10 cellular contexts compared by ENCODE assay signal in the genomic region with DNA sequence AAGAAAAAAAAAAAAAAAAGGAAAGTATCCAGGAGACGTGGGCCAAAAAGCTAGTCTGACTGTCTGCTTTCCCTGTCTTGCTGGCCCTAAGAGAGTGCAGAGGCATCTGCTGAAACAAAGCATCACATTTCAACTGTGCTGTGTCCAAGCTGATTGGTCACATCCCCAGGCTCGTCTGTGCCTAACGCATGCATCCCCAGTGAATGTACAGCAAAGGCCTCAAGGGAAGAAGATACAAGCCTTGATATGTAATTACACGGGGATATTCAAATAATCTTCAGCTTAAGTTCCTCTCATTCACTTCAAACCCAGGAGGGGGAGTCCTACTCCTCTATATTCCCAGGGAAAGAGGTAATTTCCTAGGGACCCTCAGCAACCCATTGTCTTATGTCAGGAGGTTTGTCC. TPM values are rescaled to one million over a fixed set of nuclear protein-coding genes. Genes with fewer than 3 reads are reported as not detected.
DNase-seq lines count a peak whose midpoint lies in the region; ATAC-seq and TF ChIP-seq lines count a peak whose summit lies in the region.
"Had no signal": no experiment of that assay in that cellular context is flagged by ENCODE, and none has a peak within 500 bp of the region (broad histone marks: within the 10 kb centered on the region; RNA-seq: fewer than 3 reads in every experiment).

No MANE protein-coding gene starts in this region.

- intact Hi-C loops in activated CD8-positive, alpha-beta T cell treated with anti-CD3 and anti-CD28 coated beads for 36 hours (cut with micrococcal nuclease): no loop called here
- intact Hi-C loops in sigmoid colon (cut with DNase I): no loop called here

- no peaks in the 10 kb centered on the region for H3K27me3 Mint-ChIP-seq in activated CD8-positive, alpha-beta T cell treated with anti-CD3 and anti-CD28 coated beads for 36 hours

- H2BK12ac ChIP-seq in mesenchymal stem cell (ENCODE audit: low read length in 2 of 2): no peak overlapping the region

- H3K9me3 Mint-ChIP-seq in activated CD8-positive, alpha-beta T cell treated with anti-CD3 and anti-CD28 coated beads for 36 hours: no peaks in the 10 kb centered on the region

- ATAC-seq in activated CD8-positive, alpha-beta T cell treated with anti-CD3 and anti-CD28 coated beads for 36 hours: no peak
- ATAC-seq: left lung had no signal

- no peak overlapping the region for H2BK120ac ChIP-seq in mesenchymal stem cell (ENCODE audit: low read depth, low read length)

- no peak overlapping the region for H3K18ac ChIP-seq in mesenchymal stem cell (ENCODE audit: low read depth in 1 of 2, low read length in 2 of 2)

- peaks cover 73% of the 10 kb centered on the region for H3K4me1 Mint-ChIP-seq in activated CD8-positive, alpha-beta T cell treated with anti-CD3 and anti-CD28 coated beads for 36 hours (ENCODE audit: low read depth)

- no peaks in the 10 kb centered on the region for H3K9me3 ChIP-seq in mesenchymal stem cell (ENCODE audit: control insufficient read depth, low read length)
- H3K9me3 ChIP-seq in sigmoid colon: no peaks in the 10 kb centered on the region
- H3K9me3 ChIP-seq: left lung had no signal

- CTCF ChIA-PET in activated CD8-positive, alpha-beta T cell treated with anti-CD3 and anti-CD28 coated beads for 36 hours (lab: Charles Lee): interaction anchor here (1.3 to 1.5 kb wide), 2 partner anchors 10 to 145 kb away, joined by 3 to 5 read pairs; no protein-coding TSS in a partner anchor

- no peaks in the 10 kb centered on the region for H3K36me3 ChIP-seq in mesenchymal stem cell (ENCODE audit: control insufficient read depth in 1 of 2, insufficient read depth in 2 of 2, low read depth in 1 of 2, low read length in 2 of 2)
- no peaks in the 10 kb centered on the region for H3K36me3 ChIP-seq in sigmoid colon
- H3K36me3 ChIP-seq: left lung had no signal

- H3K79me1 ChIP-seq in mesenchymal stem cell (replicated peaks; ENCODE audit: low read length, poor library complexity, severe bottlenecking): no peaks in the 10 kb centered on the region

- peaks cover 27% of the 10 kb centered on the region for H3K36me3 Mint-ChIP-seq in activated CD8-positive, alpha-beta T cell treated with anti-CD3 and anti-CD28 coated beads for 36 hours (ENCODE audit: low read depth)

- H4K91ac ChIP-seq in mesenchymal stem cell (ENCODE audit: low read length): no peak overlapping the region

- POLR2A ChIA-PET in activated CD8-positive, alpha-beta T cell treated with anti-CD3 and anti-CD28 coated beads for 36 hours (lab: Charles Lee): interaction anchor here (0.6 to 0.9 kb wide), 2 partner anchors 20 to 129 kb away, joined by 3 to 4 read pairs; no protein-coding TSS in a partner anchor

- H2AK5ac ChIP-seq in mesenchymal stem cell (ENCODE audit: low read length, severe bottlenecking): no peak overlapping the region

- no peak overlapping the region for H2BK5ac ChIP-seq in mesenchymal stem cell (ENCODE audit: low read depth, low read length, poor library complexity, severe bottlenecking)

- no peak overlapping the region for H3K14ac ChIP-seq in mesenchymal stem cell (ENCODE audit: low read length in 2 of 2)

- H3K4me3 ChIP-seq in mesenchymal stem cell (ENCODE audit: insufficient read depth in 1 of 2, low read depth in 1 of 2, low read length in 2 of 2) (no peak overlapping the region), sigmoid colon (no peak overlapping the region)
- H3K4me3 ChIP-seq: left lung had no signal

- no peak overlapping the region for H3K4ac ChIP-seq in mesenchymal stem cell (ENCODE audit: low read depth in 1 of 2, low read length in 2 of 2)

- H2BK15ac ChIP-seq in mesenchymal stem cell (ENCODE audit: low read depth, poor library complexity, severe bottlenecking): no peak overlapping the region

- no peak overlapping the region for H2AFZ ChIP-seq in mesenchymal stem cell (ENCODE audit: low read depth, low read length)

- no peak for TF ChIP-seq POLR2A in sigmoid colon (IDR thresholded peaks at IDR 0.05)

- no peak overlapping the region for H4K8ac ChIP-seq in mesenchymal stem cell (ENCODE audit: low read length)

- H3K27me3 ChIP-seq in mesenchymal stem cell (ENCODE audit: control insufficient read depth in 1 of 2, insufficient read depth in 1 of 2, low read length in 2 of 2): peaks cover 18 to 55% of the 10 kb centered on the region in 2 experiments
- no peaks in the 10 kb centered on the region for H3K27me3 ChIP-seq in sigmoid colon

- TF ChIP-seq EP300 in sigmoid colon (IDR thresholded peaks at IDR 0.05): no peak

- peak overlapping the region; percentile 48 for H3K27ac Mint-ChIP-seq in activated CD8-positive, alpha-beta T cell treated with anti-CD3 and anti-CD28 coated beads for 36 hours

- no peak overlapping the region for H3K4me3 Mint-ChIP-seq in activated CD8-positive, alpha-beta T cell treated with anti-CD3 and anti-CD28 coated beads for 36 hours

- TF ChIP-seq CTCF in activated CD8-positive, alpha-beta T cell treated with anti-CD3 and anti-CD28 coated beads for 36 hours (IDR thresholded peaks at IDR 0.05): no peak
- TF ChIP-seq CTCF in sigmoid colon (IDR thresholded peaks at IDR 0.05): no peak

- 46% methylated on average over 4 of the region's 4 CpGs for WGBS in mesenchymal stem cell
- whole genome bisulfite sequencing in sigmoid colon, 2 donors: 60 to 79% methylated on average over 4 of the region's 4 CpGs

- peak; percentile 67 for DNase-seq in DMS 273 (lab: John Stamatoyannopoulos, UW; ENCODE audit: unreplicated experiment)
- no peak for DNase-seq in DMS 273 treated with DMSO at 0.1 percent for 48 hours (lab: John Stamatoyannopoulos, UW)
- peak; percentile 3 for DNase-seq in HCEC 1CT
- DNase-seq in activated CD8-positive, alpha-beta T cell treated with anti-CD3 and anti-CD28 coated beads for 36 hours: no peak
- DNase-seq in mesenchymal stem cell: peak; percentile 10
- DNase-seq in sigmoid colon: no peak
- DNase-seq in HK-2 (ENCODE audit: unreplicated experiment): no peak
- DNase-seq in epidermal melanocyte (ENCODE audit: insufficient read length, low spot score): no peak
- DNase-seq: left lung had no signal

- H3K9ac ChIP-seq in mesenchymal stem cell (ENCODE audit: low read length): no peak overlapping the region

- no peak overlapping the region for H3K23ac ChIP-seq in mesenchymal stem cell (ENCODE audit: low read length in 2 of 2)

- no peak overlapping the region for H3K4me2 ChIP-seq in mesenchymal stem cell (ENCODE audit: low read length, poor library complexity, severe bottlenecking)

- H3K4me1 ChIP-seq in mesenchymal stem cell (ENCODE audit: control insufficient read depth, insufficient read depth, low read depth, low read length): peaks cover 2% of the 10 kb centered on the region
- peaks cover 0 to 7% (median 2%) of the 10 kb centered on the region in 4 donors for H3K4me1 ChIP-seq in sigmoid colon

- H3K27ac ChIP-seq in mesenchymal stem cell (ENCODE audit: low read length, poor library complexity, severe bottlenecking) (no peak overlapping the region), sigmoid colon (no peak overlapping the region)
- H3K27ac ChIP-seq: 22Rv1 had no signal

RNA-seq across cellular contexts. Expression of a gene that starts 5.4 kb away (rescaled TPM):
- 10 to 100 TPM; 61.1 to 64.6 TPM for total RNA-seq in activated CD8-positive, alpha-beta T cell treated with anti-CD3 and anti-CD28 coated beads for 36 hours
- 0.58 TPM for polyA plus RNA-seq in mesenchymal stem cell (2013, experiment 1 of 2)
- 0.56 TPM for polyA plus RNA-seq in mesenchymal stem cell (2013, experiment 2 of 2)
- 10 to 100 TPM in 3 of 4 donors, 1 to 10 TPM in 1; 8.1 to 17.1 (median 14.2) TPM for total RNA-seq in sigmoid colon
- polyA plus RNA-seq in sigmoid colon: 10 to 100 TPM in 1 of 3 donors, 1 to 10 TPM in 2; 3.2 to 19.8 (median 3.6) TPM

Comparison
In these comparisons a context has a peak if more than half of its experiments do, and no peak if none do; other contexts are left out.
1. DNase-seq: peak in DMS 273 (single experiment), HCEC 1CT (single experiment) and mesenchymal stem cell (single experiment); none in DMS 273 treated with DMSO at 0.1 percent for 48 hours (single experiment), activated CD8-positive, alpha-beta T cell treated with anti-CD3 and anti-CD28 coated beads for 36 hours (single experiment), sigmoid colon (single experiment), HK-2 (single experiment) and epidermal melanocyte (single experiment).